In the genomic region with DNA sequence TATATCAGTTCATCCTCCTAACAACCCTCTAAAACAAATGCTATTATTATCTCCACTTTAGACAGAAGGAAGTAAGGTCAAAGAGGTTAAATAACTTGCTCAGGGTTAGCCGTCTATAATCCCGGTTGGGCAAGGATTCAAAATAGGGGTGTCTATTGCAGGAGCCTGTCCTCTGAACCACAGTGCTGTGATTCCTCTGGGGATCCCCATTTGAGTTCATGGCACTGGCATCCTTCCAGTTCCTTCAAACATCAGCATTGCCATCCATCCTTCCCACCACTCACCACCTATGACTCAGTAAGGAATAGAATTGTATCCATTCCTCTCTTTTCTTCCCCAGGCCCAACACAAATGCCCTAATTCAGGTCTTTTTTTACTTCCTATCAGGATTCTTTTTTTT, we compare ENCODE assay signal across 19 cellular contexts. TPM values are rescaled to one million over a fixed set of nuclear protein-coding genes. Genes with fewer than 3 reads are reported as not detected.
DNase-seq lines count a peak whose midpoint lies in the region; ATAC-seq and TF ChIP-seq lines count a peak whose summit lies in the region.
"Had no signal": no experiment of that assay in that cellular context is flagged by ENCODE, and none has a peak within 500 bp of the region (broad histone marks: within the 10 kb centered on the region; RNA-seq: fewer than 3 reads in every experiment).

No MANE protein-coding gene starts in this region.

- H3K27ac Mint-ChIP-seq in central memory CD8-positive, alpha-beta T cell (ENCODE audit: low read depth), result peak overlapping the region; percentile 68
- peak overlapping the region; percentile 48 for H3K27ac Mint-ChIP-seq in stimulated activated effector memory CD8-positive, alpha-beta T cell treated with anti-CD3 and anti-CD28 coated beads, Interleukin-12 subunit alpha, Interleukin-12 subunit beta, amount 100 ng/mL, for 72 hours
- H3K27ac Mint-ChIP-seq in CD14-positive monocyte, result peak overlapping the region in 1 of 7 donors; percentile 5
- H3K27ac Mint-ChIP-seq: activated naive CD4-positive, alpha-beta T cell treated with anti-CD3 and anti-CD28 coated beads for 36 hours had no signal

- intact Hi-C loops in CD14-positive monocyte (cut with micrococcal nuclease), result no loop called here

- H3K36me3 Mint-ChIP-seq in central memory CD8-positive, alpha-beta T cell (ENCODE audit: insufficient read depth), result no peaks in the 10 kb centered on the region
- peaks cover 4% of the 10 kb centered on the region for H3K36me3 Mint-ChIP-seq in stimulated activated effector memory CD8-positive, alpha-beta T cell treated with anti-CD3 and anti-CD28 coated beads, Interleukin-12 subunit alpha, Interleukin-12 subunit beta, amount 100 ng/mL, for 72 hours
- peaks cover 2 to 11% of the 10 kb centered on the region in 2 donors for H3K36me3 Mint-ChIP-seq in CD14-positive monocyte

- no peaks in the 10 kb centered on the region for H3K4me1 Mint-ChIP-seq in central memory CD8-positive, alpha-beta T cell
- H3K4me1 Mint-ChIP-seq in stimulated activated effector memory CD8-positive, alpha-beta T cell treated with anti-CD3 and anti-CD28 coated beads, Interleukin-12 subunit alpha, Interleukin-12 subunit beta, amount 100 ng/mL, for 72 hours, result no peaks in the 10 kb centered on the region
- H3K4me1 Mint-ChIP-seq in CD14-positive monocyte, result peaks cover 2% of the 10 kb centered on the region

- no peak overlapping the region for H3K4me3 Mint-ChIP-seq in central memory CD8-positive, alpha-beta T cell
- no peak overlapping the region for H3K4me3 Mint-ChIP-seq in stimulated activated effector memory CD8-positive, alpha-beta T cell treated with anti-CD3 and anti-CD28 coated beads, Interleukin-12 subunit alpha, Interleukin-12 subunit beta, amount 100 ng/mL, for 72 hours
- no peak overlapping the region for H3K4me3 Mint-ChIP-seq in CD14-positive monocyte
- H3K4me3 Mint-ChIP-seq: activated naive CD4-positive, alpha-beta T cell treated with anti-CD3 and anti-CD28 coated beads for 36 hours; neural crest cell had no signal

- ATAC-seq in central memory CD8-positive, alpha-beta T cell (replicated peaks; ENCODE audit: extremely low read depth, poor library complexity, severe bottlenecking), result no peak
- no peak for ATAC-seq in stimulated activated effector memory CD8-positive, alpha-beta T cell treated with anti-CD3 and anti-CD28 coated beads, Interleukin-12 subunit alpha, Interleukin-12 subunit beta, amount 100 ng/mL, for 72 hours
- ATAC-seq: psoas muscle had no signal

- H3K9me3 Mint-ChIP-seq in central memory CD8-positive, alpha-beta T cell, result no peaks in the 10 kb centered on the region
- no peaks in the 10 kb centered on the region for H3K9me3 Mint-ChIP-seq in stimulated activated effector memory CD8-positive, alpha-beta T cell treated with anti-CD3 and anti-CD28 coated beads, Interleukin-12 subunit alpha, Interleukin-12 subunit beta, amount 100 ng/mL, for 72 hours
- no peaks in the 10 kb centered on the region for H3K9me3 Mint-ChIP-seq in CD14-positive monocyte
- H3K9me3 Mint-ChIP-seq: activated naive CD4-positive, alpha-beta T cell treated with anti-CD3 and anti-CD28 coated beads for 36 hours; neural crest cell had no signal

- DNase-seq in M059J (ENCODE audit: low read depth) (peak; percentile 72), CD14-positive monocyte (ENCODE audit: low spot score) (no peak)
- DNase-seq in central memory CD8-positive, alpha-beta T cell (ENCODE audit: low spot score in 2 of 2), result no peak
- DNase-seq in stimulated activated effector memory CD8-positive, alpha-beta T cell treated with anti-CD3 and anti-CD28 coated beads, Interleukin-12 subunit alpha, Interleukin-12 subunit beta, amount 100 ng/mL, for 72 hours (ENCODE audit: low spot score in 2 of 2), result no peak
- no peak for DNase-seq in stimulated activated CD8-positive, alpha-beta memory T cell treated with anti-CD3 and anti-CD28 coated beads, Interleukin-4, amount 100 ng/mL, for 48 hours
- DNase-seq: activated CD4-positive, alpha-beta T cell treated with anti-CD3 and anti-CD28 coated beads, Interleukin-2, amount 50 U/mL, for 48 hours; activated naive CD4-positive, alpha-beta T cell treated with anti-CD3 and anti-CD28 coated beads for 36 hours; activated T-cell treated with anti-CD3 and anti-CD28 coated beads, Interleukin-2, amount 50 U/mL, for 1 hour; BE2C; hypothalamus; KBM-7; kidney glomerular epithelial cell; NCI-H2029 treated with DMSO at 0.1 percent for 48 hours; NCI-H510A treated with DMSO at 0.1 percent for 48 hours; psoas muscle; Right ventricle myocardium superior; stimulated activated CD4-positive, alpha-beta T cell treated with anti-CD3 and anti-CD28 coated beads, Interleukin-4, amount 100 ng/mL, for 4 hours; T-helper 1 cell had no signal

- no peak for TF ChIP-seq CTCF in CD14-positive monocyte (IDR thresholded peaks at IDR 0.05)

- H3K27me3 Mint-ChIP-seq in central memory CD8-positive, alpha-beta T cell, result no peaks in the 10 kb centered on the region
- peaks cover 0 to 2% (median 0%) of the 10 kb centered on the region in 3 donors for H3K27me3 Mint-ChIP-seq in CD14-positive monocyte (ENCODE audit: low read depth in 3 of 3)

RNA-seq across cellular contexts. Expression of a gene that starts 25.6 kb away (rescaled TPM):
- total RNA-seq in M059J (2014; rRNA removed; shearing (Covaris generic)), result 10.6 and 19.8 TPM in 2 replicates
- 10 to 100 TPM; 23.6 to 27.3 TPM for polyA plus RNA-seq in CD14-positive monocyte

RNA-seq across cellular contexts. Expression of a gene that starts 29.4 kb away (rescaled TPM):
- total RNA-seq in M059J (2014; rRNA removed; shearing (Covaris generic)), result 19.2 and 25.0 TPM in 2 replicates
- polyA plus RNA-seq in CD14-positive monocyte, result 10 to 100 TPM in 1 of 2 donors, 1 to 10 TPM in 1; 8.7 to 21.9 TPM

RNA-seq across cellular contexts. Expression of a gene that starts 34.8 kb away (rescaled TPM):
- total RNA-seq in M059J (2014; rRNA removed; shearing (Covaris generic)), result 6.9 and 13.0 TPM in 2 replicates
- 10 to 100 TPM; 20.4 to 22.1 TPM for polyA plus RNA-seq in CD14-positive monocyte

RNA-seq across cellular contexts. Expression of a gene that starts 42.1 kb away (rescaled TPM):
- total RNA-seq in M059J (2014; rRNA removed; shearing (Covaris generic)), result 14.7 and 15.1 TPM in 2 replicates
- polyA plus RNA-seq in CD14-positive monocyte, result 1 to 10 TPM; 1.1 to 2.5 TPM
